ENCODE assay signal across 23 cellular contexts in genomic region chr15:98958918-98959639, GRCh38. TPM values are rescaled to one million over a fixed set of nuclear protein-coding genes. Genes with fewer than 3 reads are reported as not detected.
DNase-seq lines count a peak whose midpoint lies in the region; ATAC-seq and TF ChIP-seq lines count a peak whose summit lies in the region.
"Had no signal": no experiment of that assay in that cellular context is flagged by ENCODE, and none has a peak within 500 bp of the region (broad histone marks: within the 10 kb centered on the region; RNA-seq: fewer than 3 reads in every experiment).

No MANE protein-coding gene starts in this region.

- no peak overlapping the region for H3K4me2 ChIP-seq in smooth muscle cell
- H3K4me2 ChIP-seq: PC-9 had no signal

- DNase-seq in activated naive CD4-positive, alpha-beta T cell treated with Interleukin-2 at 50 U/mL for 16 hours, result no peak
- DNase-seq in chondrocyte (ENCODE audit: low spot score) (peak; percentile 64), colonic mucosa (no peak), smooth muscle cell (lab: John Stamatoyannopoulos, UW; ENCODE audit: unreplicated experiment) (no peak), hypothalamus (lab: John Stamatoyannopoulos, UW) (no peak)
- no peak for DNase-seq in stimulated activated naive B cell treated with anti-CD40 and anti-IgM and Interleukin-4, amounts not matched to agents 10 μg/mL and 1 μg/mL and 100 μg/mL, for 72 hours
- DNase-seq: BE2C; CD4-positive, CD25-positive, alpha-beta regulatory T cell; COR-L47; GDM1; GM23248; MV-4-11; NCI-H1694 treated with DMSO at 0.1 percent for 48 hours; NCI-H510A; NCI-H774 had no signal

- ATAC-seq in stimulated activated naive B cell treated with anti-CD40 and anti-IgM and Interleukin-4, amounts not matched to agents 10 μg/mL and 1 μg/mL and 100 μg/mL, for 72 hours (replicated peaks), result no peak
- ATAC-seq: HCT116, K562 had no signal

- 93% methylated on average over 22 of the region's 22 CpGs for WGBS in smooth muscle cell (ENCODE audit: low lambda C conversion rate)

- H3K36me3 Mint-ChIP-seq in activated naive CD4-positive, alpha-beta T cell treated with anti-CD3 and anti-CD28 coated beads, Interleukin-2, amount 50 U/mL, for 24 hours, result peaks cover 48% of the 10 kb centered on the region
- H3K36me3 Mint-ChIP-seq in chondrocyte (ENCODE audit: low read depth) (peaks cover 42% of the 10 kb centered on the region), nephron (ENCODE audit: low read depth) (peaks cover 71% of the 10 kb centered on the region)
- H3K36me3 Mint-ChIP-seq in stimulated activated naive B cell treated with anti-CD40 and anti-IgM and Interleukin-4, amounts not matched to agents 10 μg/mL and 1 μg/mL and 100 μg/mL, for 72 hours, result peaks cover 35 to 49% of the 10 kb centered on the region in 2 donors

- peak overlapping the region; percentile 30 for H3K27ac Mint-ChIP-seq in activated naive CD4-positive, alpha-beta T cell treated with anti-CD3 and anti-CD28 coated beads, Interleukin-2, amount 50 U/mL, for 24 hours
- H3K27ac Mint-ChIP-seq in chondrocyte (ENCODE audit: unreplicated experiment), result no peak overlapping the region
- peak overlapping the region; percentile 12 to 57 (median 47) for H3K27ac Mint-ChIP-seq in nephron
- peak overlapping the region; percentile 1 for H3K27ac Mint-ChIP-seq in stimulated activated naive B cell treated with anti-CD40 and anti-IgM and Interleukin-4, amounts not matched to agents 10 μg/mL and 1 μg/mL and 100 μg/mL, for 72 hours
- H3K27ac Mint-ChIP-seq: CD4-positive, CD25-positive, alpha-beta regulatory T cell had no signal

- H2AFZ ChIP-seq in smooth muscle cell (ENCODE audit: low read depth), result no peak overlapping the region
- H2AFZ ChIP-seq: GM23248, PC-9 had no signal

- peaks cover 3% of the 10 kb centered on the region for H3K4me1 Mint-ChIP-seq in activated naive CD4-positive, alpha-beta T cell treated with anti-CD3 and anti-CD28 coated beads, Interleukin-2, amount 50 U/mL, for 24 hours
- peaks cover 13% of the 10 kb centered on the region for H3K4me1 Mint-ChIP-seq in chondrocyte (ENCODE audit: low read depth)
- H3K4me1 Mint-ChIP-seq in nephron, result peaks cover 30% of the 10 kb centered on the region
- H3K4me1 Mint-ChIP-seq in stimulated activated naive B cell treated with anti-CD40 and anti-IgM and Interleukin-4, amounts not matched to agents 10 μg/mL and 1 μg/mL and 100 μg/mL, for 72 hours, result no peaks in the 10 kb centered on the region
- H3K4me1 Mint-ChIP-seq: CD4-positive, CD25-positive, alpha-beta regulatory T cell had no signal

- TF ChIP-seq CTCF in chondrocyte (IDR thresholded peaks at IDR 0.05) (no peak), nephron (IDR thresholded peaks at IDR 0.05; ENCODE audit: unreplicated experiment in 3 of 3) (no peak), colonic mucosa (IDR thresholded peaks at IDR 0.05) (no peak), smooth muscle cell (IDR thresholded peaks at IDR 0.05; ENCODE audit: borderline replicate concordance, insufficient read depth, poor library complexity, severe bottlenecking) (no peak)

- H3K27me3 ChIP-seq in colonic mucosa (no peaks in the 10 kb centered on the region), smooth muscle cell (ENCODE audit: low read depth) (no peaks in the 10 kb centered on the region)
- H3K27me3 ChIP-seq: BE2C had no signal

- no peaks in the 10 kb centered on the region for H3K27me3 Mint-ChIP-seq in activated naive CD4-positive, alpha-beta T cell treated with anti-CD3 and anti-CD28 coated beads, Interleukin-2, amount 50 U/mL, for 24 hours
- H3K27me3 Mint-ChIP-seq in chondrocyte (ENCODE audit: low read depth), result no peaks in the 10 kb centered on the region
- no peaks in the 10 kb centered on the region for H3K27me3 Mint-ChIP-seq in nephron (ENCODE audit: low read depth)
- H3K27me3 Mint-ChIP-seq in stimulated activated naive B cell treated with anti-CD40 and anti-IgM and Interleukin-4, amounts not matched to agents 10 μg/mL and 1 μg/mL and 100 μg/mL, for 72 hours, result no peaks in the 10 kb centered on the region
- H3K27me3 Mint-ChIP-seq: CD4-positive, CD25-positive, alpha-beta regulatory T cell had no signal

- H3K4me3 ChIP-seq in colonic mucosa (no peak overlapping the region), smooth muscle cell (no peak overlapping the region)
- H3K4me3 ChIP-seq: GM23248, K562, PC-9 had no signal

- H3K79me2 ChIP-seq in smooth muscle cell (ENCODE audit: low read depth), result no peaks in the 10 kb centered on the region

- H4K20me1 ChIP-seq in smooth muscle cell (ENCODE audit: low read depth), result no peaks in the 10 kb centered on the region

- no peak overlapping the region for H3K4me3 Mint-ChIP-seq in activated naive CD4-positive, alpha-beta T cell treated with anti-CD3 and anti-CD28 coated beads, Interleukin-2, amount 50 U/mL, for 24 hours
- H3K4me3 Mint-ChIP-seq in chondrocyte (ENCODE audit: unreplicated experiment), result no peak overlapping the region
- no peak overlapping the region for H3K4me3 Mint-ChIP-seq in nephron
- H3K4me3 Mint-ChIP-seq in stimulated activated naive B cell treated with anti-CD40 and anti-IgM and Interleukin-4, amounts not matched to agents 10 μg/mL and 1 μg/mL and 100 μg/mL, for 72 hours, result no peak overlapping the region
- H3K4me3 Mint-ChIP-seq: CD4-positive, CD25-positive, alpha-beta regulatory T cell had no signal

- H3K36me3 ChIP-seq in colonic mucosa (no peaks in the 10 kb centered on the region), smooth muscle cell (ENCODE audit: low read depth) (peaks cover 17% of the 10 kb centered on the region)

- intact Hi-C loops in colonic mucosa (cut with DNase I), result no loop called here

- H3K4me1 ChIP-seq in colonic mucosa, result no peaks in the 10 kb centered on the region
- no peaks in the 10 kb centered on the region for H3K4me1 ChIP-seq in smooth muscle cell (ENCODE audit: low read depth)
- H3K4me1 ChIP-seq: BE2C had no signal

- H3K9me3 ChIP-seq in colonic mucosa (no peaks in the 10 kb centered on the region), smooth muscle cell (replicated peaks; ENCODE audit: low read depth) (no peaks in the 10 kb centered on the region)
- H3K9me3 ChIP-seq: BE2C had no signal

- H3K9ac ChIP-seq in colonic mucosa (ENCODE audit: low read depth in 2 of 2, low read length in 2 of 2) (no peak overlapping the region), smooth muscle cell (ENCODE audit: low read depth) (no peak overlapping the region)
- H3K9ac ChIP-seq: GM23248 had no signal

- H3F3A ChIP-seq in smooth muscle cell (ENCODE audit: low read depth), result no peaks in the 10 kb centered on the region

- no peak overlapping the region for H3K27ac ChIP-seq in colonic mucosa
- no peak overlapping the region for H3K27ac ChIP-seq in smooth muscle cell (ENCODE audit: low read depth)
- H3K27ac ChIP-seq: GM23248, PC-9 had no signal

- H3K9me3 Mint-ChIP-seq in activated naive CD4-positive, alpha-beta T cell treated with anti-CD3 and anti-CD28 coated beads, Interleukin-2, amount 50 U/mL, for 24 hours, result peaks cover 8% of the 10 kb centered on the region
- H3K9me3 Mint-ChIP-seq in chondrocyte (ENCODE audit: low read depth), result peaks cover 5% of the 10 kb centered on the region
- H3K9me3 Mint-ChIP-seq in nephron, result peaks cover 24% of the 10 kb centered on the region
- peaks cover 3 to 4% of the 10 kb centered on the region in 2 donors for H3K9me3 Mint-ChIP-seq in stimulated activated naive B cell treated with anti-CD40 and anti-IgM and Interleukin-4, amounts not matched to agents 10 μg/mL and 1 μg/mL and 100 μg/mL, for 72 hours

RNA-seq across cellular contexts. Expression of gene PGPEP1L, which starts 48.5 kb away (rescaled TPM):
- total RNA-seq in chondrocyte, result not detected in 3 replicates
- total RNA-seq in colonic mucosa, result not detected
- total RNA-seq in smooth muscle cell, result not detected in 2 replicates
- polyA plus RNA-seq in smooth muscle cell, result not detected in 2 replicates
- total RNA-seq: A172; CD4-positive, CD25-positive, alpha-beta regulatory T cell; Daoy; GM23248; PC-9; SK-MEL-5 had no signal
- polyA plus RNA-seq: CD4-positive, CD25-positive, alpha-beta regulatory T cell; GM23248 had no signal
